ENCODE assay signal across 16 cellular contexts in genomic region chr19:4049432-4049831, GRCh38. TPM values are rescaled to one million over a fixed set of nuclear protein-coding genes. Genes with fewer than 3 reads are reported as not detected.
DNase-seq lines count a peak whose midpoint lies in the region; ATAC-seq and TF ChIP-seq lines count a peak whose summit lies in the region.
"Had no signal": no experiment of that assay in that cellular context is flagged by ENCODE, and none has a peak within 500 bp of the region (broad histone marks: within the 10 kb centered on the region; RNA-seq: fewer than 3 reads in every experiment).

No MANE protein-coding gene starts in this region.

- H3K27ac Mint-ChIP-seq in activated T-cell treated with anti-CD3 and anti-CD28 coated beads, Interleukin-2, amount 50 U/mL, for 72 hours: peak overlapping the region; percentile 13

- no peak for TF ChIP-seq POLR2A in tibial nerve (IDR thresholded peaks at IDR 0.05)

- no peak for TF ChIP-seq EP300 in tibial nerve (IDR thresholded peaks at IDR 0.05)

- H3K4me3 Mint-ChIP-seq in activated T-cell treated with anti-CD3 and anti-CD28 coated beads, Interleukin-2, amount 50 U/mL, for 72 hours: no peak overlapping the region

- no peaks in the 10 kb centered on the region for H3K9me3 Mint-ChIP-seq in activated T-cell treated with anti-CD3 and anti-CD28 coated beads, Interleukin-2, amount 50 U/mL, for 72 hours

- no peaks in the 10 kb centered on the region for H3K27me3 Mint-ChIP-seq in activated T-cell treated with anti-CD3 and anti-CD28 coated beads, Interleukin-2, amount 50 U/mL, for 72 hours (ENCODE audit: low read depth)

- no peak for ATAC-seq in activated T-cell treated with anti-CD3 and anti-CD28 coated beads, Interleukin-2, amount 50 U/mL, for 72 hours (replicated peaks in 1 of 2)
- ATAC-seq in mucosa of descending colon: no peak
- ATAC-seq: body of pancreas had no signal

- WGBS in tibial nerve, 2 donors: 69 to 72% methylated on average over 15 of the region's 15 CpGs

- H3K27ac ChIP-seq in duodenal mucosa (ENCODE audit: low read depth, low read length) (peak overlapping the region; percentile 42), tibial nerve (peak overlapping the region in 3 of 4 donors; percentile 26 to 82 (median 52))

- H3K4me1 ChIP-seq in duodenal mucosa (ENCODE audit: control insufficient read depth in 1 of 2, insufficient read depth in 2 of 2, low read length in 2 of 2) (peaks cover 34 to 36% of the 10 kb centered on the region in 2 donors), mucosa of descending colon (ENCODE audit: low read depth) (peaks cover 46% of the 10 kb centered on the region), tibial nerve (peaks cover 0 to 78% (median 34%) of the 10 kb centered on the region in 4 donors)

- peaks cover 26% of the 10 kb centered on the region for H3K4me1 Mint-ChIP-seq in activated T-cell treated with anti-CD3 and anti-CD28 coated beads, Interleukin-2, amount 50 U/mL, for 72 hours (ENCODE audit: low read depth)

- H3K9me3 ChIP-seq in duodenal mucosa (ENCODE audit: control insufficient read depth in 1 of 2, low read length in 2 of 2) (no peaks in the 10 kb centered on the region), mucosa of descending colon (no peaks in the 10 kb centered on the region), tibial nerve (no peaks in the 10 kb centered on the region)
- H3K9me3 ChIP-seq: body of pancreas, Caco-2 had no signal

- peaks cover 9 to 30% of the 10 kb centered on the region in 2 donors for H3K36me3 Mint-ChIP-seq in activated T-cell treated with anti-CD3 and anti-CD28 coated beads, Interleukin-2, amount 50 U/mL, for 72 hours (ENCODE audit: insufficient read depth in 2 of 2)

- H3K4me3 ChIP-seq in duodenal mucosa (ENCODE audit: low read depth in 1 of 2, low read length in 2 of 2) (no peak overlapping the region), mucosa of descending colon (no peak overlapping the region), tibial nerve (no peak overlapping the region)
- H3K4me3 ChIP-seq: body of pancreas had no signal

- peak overlapping the region; percentile 25 to 33 for H3K9ac ChIP-seq in duodenal mucosa (ENCODE audit: low read depth in 1 of 2, low read length in 2 of 2)

- peaks cover 19 to 43% of the 10 kb centered on the region in 2 donors for H3K36me3 ChIP-seq in duodenal mucosa (ENCODE audit: control insufficient read depth in 1 of 2, insufficient read depth in 2 of 2, low read length in 2 of 2)
- H3K36me3 ChIP-seq in mucosa of descending colon (ENCODE audit: low read depth): peaks cover 12% of the 10 kb centered on the region
- peaks cover 12 to 75% (median 17%) of the 10 kb centered on the region in 3 donors for H3K36me3 ChIP-seq in tibial nerve

- no peak for DNase-seq in activated T-cell treated with anti-CD3 and anti-CD28 coated beads, Interleukin-2, amount 50 U/mL, for 72 hours
- no peak for DNase-seq in activated T-cell treated with anti-CD3 and anti-CD28 coated beads, Interleukin-2, amount 50 U/mL, for 1 hour
- peak in 2 of 3 donors; percentile 44 to 56 for DNase-seq in mucosa of descending colon
- DNase-seq in tibial nerve (ENCODE audit: low spot score in 2 of 2): no peak
- no peak for DNase-seq in ecto neural progenitor cell (ENCODE audit: low spot score)
- no peak for DNase-seq in NCI-H524 (lab: John Stamatoyannopoulos, UW)
- no peak for DNase-seq in activated naive CD4-positive, alpha-beta T cell (lab: John Stamatoyannopoulos, UW)
- DNase-seq: activated effector memory CD4-positive, alpha-beta T cell treated with anti-CD3 and anti-CD28 coated beads, Interleukin-2, amount 50 U/mL, for 16 hours; Caco-2; NCI-H1092 treated with DMSO at 0.1 percent for 48 hours; retina; SHP77; stimulated activated naive CD4-positive, alpha-beta T cell treated with Interleukin-2 at 50 U/mL for 16 hours; T-helper 9 cell had no signal

- intact Hi-C loops in mucosa of descending colon (cut with DNase I, micrococcal nuclease): loop anchor here in 1 of 2 donors (10.0 kb wide), 1 partner anchor 55 kb away; no protein-coding TSS in a partner anchor

- TF ChIP-seq CTCF in mucosa of descending colon (IDR thresholded peaks at IDR 0.05) (no peak), tibial nerve (IDR thresholded peaks at IDR 0.05) (no peak)

- H3K27me3 ChIP-seq in duodenal mucosa (ENCODE audit: control insufficient read depth in 1 of 2, insufficient read depth in 2 of 2, low read length in 2 of 2) (no peaks in the 10 kb centered on the region), tibial nerve (no peaks in the 10 kb centered on the region)
- H3K27me3 ChIP-seq: body of pancreas had no signal

RNA-seq across cellular contexts. Expression of gene ZBTB7A, which starts 17.3 kb away (rescaled TPM):
- total RNA-seq in activated T-cell treated with anti-CD3 and anti-CD28 coated beads, Interleukin-2, amount 50 U/mL, for 72 hours: 10 to 100 TPM; 29.9 to 39.6 TPM
- 100 to 1,000 TPM; 104 to 115 (median 112) TPM for total RNA-seq in mucosa of descending colon
- total RNA-seq in tibial nerve: 10 to 100 TPM; 64.9 to 97.7 (median 86.7) TPM

RNA-seq across cellular contexts. Expression of gene PIAS4, which starts 41.9 kb away (rescaled TPM):
- total RNA-seq in activated T-cell treated with anti-CD3 and anti-CD28 coated beads, Interleukin-2, amount 50 U/mL, for 72 hours: 10 to 100 TPM; 33.4 TPM
- total RNA-seq in mucosa of descending colon (10 to 100 TPM; 27.4 to 44.6 (median 29.5) TPM), tibial nerve (10 to 100 TPM; 23.0 to 32.4 (median 26.3) TPM)

Comparison
In these comparisons a context has a peak if more than half of its experiments do, and no peak if none do; other contexts are left out.
1. DNase-seq: peak in mucosa of descending colon (2 of 3); none in activated T-cell treated with anti-CD3 and anti-CD28 coated beads, Interleukin-2, amount 50 U/mL, for 72 hours (0 of 2), activated T-cell treated with anti-CD3 and anti-CD28 coated beads, Interleukin-2, amount 50 U/mL, for 1 hour (single experiment), tibial nerve (0 of 2), ecto neural progenitor cell (single experiment), NCI-H524 (0 of 2) and activated naive CD4-positive, alpha-beta T cell (0 of 4).